23 cellular contexts compared by ENCODE assay signal in genomic region chr10:88898727-88899126, GRCh38. TPM values are rescaled to one million over a fixed set of nuclear protein-coding genes. Genes with fewer than 3 reads are reported as not detected.
DNase-seq lines count a peak whose midpoint lies in the region; ATAC-seq, FAIRE-seq and TF ChIP-seq lines count a peak whose summit lies in the region.
"Had no signal": no experiment of that assay in that cellular context is flagged by ENCODE, and none has a peak within 500 bp of the region (broad histone marks: within the 10 kb centered on the region; RNA-seq: fewer than 3 reads in every experiment).

No MANE protein-coding gene starts in this region.

- RAD21 ChIA-PET in GM12878 (lab: Charles Lee; ENCODE audit: unreplicated experiment), result interaction anchor here (0.6 to 7.9 kb wide), 6 partner anchors 11 to 118 kb away, joined by 3 to 249 read pairs (median 66); partner anchors contain the start of gene FAS

- H4K20me1 ChIP-seq in Karpas-422 (ENCODE audit: insufficient read depth, low read depth, low read length), result no peaks in the 10 kb centered on the region
- no peaks in the 10 kb centered on the region for H4K20me1 ChIP-seq in GM12878 (ENCODE audit: control insufficient read depth, insufficient read depth)

- H3K9me3 Mint-ChIP-seq in activated naive CD4-positive, alpha-beta T cell treated with anti-CD3 and anti-CD28 coated beads, Interleukin-2, amount 50 U/mL, for 24 hours, result no peaks in the 10 kb centered on the region
- peaks cover 0 to 9% of the 10 kb centered on the region in 2 donors for H3K9me3 Mint-ChIP-seq in activated naive CD4-positive, alpha-beta T cell treated with anti-CD3 and anti-CD28 coated beads, Interleukin-2, amount 50 U/mL, for 72 hours
- H3K9me3 Mint-ChIP-seq in nephron progenitor cell, result no peaks in the 10 kb centered on the region
- H3K9me3 Mint-ChIP-seq: natural killer cell had no signal

- intact Hi-C loops in GM12878 (cut with micrococcal nuclease; ENCODE audit: unreplicated experiment), result loop anchor here (1.0 kb wide), 1 partner anchor 10 kb away; no protein-coding TSS in a partner anchor

- H3K4me3 ChIP-seq in Karpas-422 (ENCODE audit: low read length) (no peak overlapping the region), GM12878 (peak overlapping the region; percentile 51), subcutaneous abdominal adipose tissue (ENCODE audit: low read depth in 1 of 5, low read length in 5 of 5) (no peak overlapping the region)
- H3K4me3 ChIP-seq: cardiac muscle cell, gastroesophageal sphincter, sigmoid colon had no signal

- POLR2A ChIA-PET in GM12878 (lab: Charles Lee), result interaction anchor here (0.9 to 6.3 kb wide), 4 partner anchors 12 to 95 kb away, joined by 3 to 248 read pairs (median 3); no protein-coding TSS in a partner anchor

- H3K27me3 ChIP-seq in Karpas-422 (ENCODE audit: low read length) (no peaks in the 10 kb centered on the region), GM12878 (replicated peaks in 1 of 2; ENCODE audit: control insufficient read depth in 2 of 2, insufficient read depth in 2 of 2, low read length in 1 of 2) (no peaks in the 10 kb centered on the region), subcutaneous abdominal adipose tissue (ENCODE audit: control insufficient read depth in 5 of 5, insufficient read depth in 4 of 5, low read length in 5 of 5) (no peaks in the 10 kb centered on the region)
- H3K27me3 ChIP-seq: cardiac muscle cell, gastroesophageal sphincter, sigmoid colon had no signal

- H3K27ac ChIP-seq in Karpas-422 (ENCODE audit: low read length) (peak overlapping the region; percentile 15; the same call in 1 of the 2 replicates), GM12878 (ENCODE audit: control insufficient read depth, insufficient read depth) (peak overlapping the region; percentile 84), subcutaneous abdominal adipose tissue (ENCODE audit: low read depth, low read length) (peak overlapping the region; percentile 87)
- H3K27ac ChIP-seq: cardiac muscle cell, gastroesophageal sphincter, parathyroid adenoma, WERI-Rb-1 had no signal

- 3% methylated on average over 3 of the region's 3 CpGs for WGBS in GM12878 (ENCODE audit: insufficient coverage, insufficient replicate concordance, low lambda C conversion rate, missing lambda C conversion rate)

- no peaks in the 10 kb centered on the region for H3K9me2 ChIP-seq in Karpas-422 (replicated peaks; ENCODE audit: insufficient read depth, low read length)

- no peak for DNase-seq in activated naive CD4-positive, alpha-beta T cell treated with anti-CD3 and anti-CD28 coated beads, Interleukin-2, amount 50 U/mL, for 72 hours (ENCODE audit: low spot score in 2 of 2)
- no peak for DNase-seq in Karpas-422
- DNase-seq in GM12878 (ENCODE audit: low read depth, low spot score), result no peak
- no peak for DNase-seq in RKO (ENCODE audit: low spot score)
- no peak for DNase-seq in nephron progenitor cell
- DNase-seq: activated effector memory CD4-positive, alpha-beta T cell treated with Interleukin-2 at 50 U/mL for 16 hours; amniotic stem cell; C1 segment of cervical spinal cord; natural killer cell; NCI-H1105 treated with DMSO at 0.1 percent for 48 hours; NCI-H2081 treated with DMSO at 0.1 percent for 48 hours; NCI-H524 treated with DMSO at 0.1 percent for 48 hours; SHP77; sigmoid colon; stimulated activated CD4-positive, alpha-beta T cell treated with anti-CD3 and anti-CD28 coated beads, Interleukin-1b, Interleukin-23, amount 100 ng/mL, for 48 hours; WERI-Rb-1 had no signal

- H3K4me2 ChIP-seq in Karpas-422 (ENCODE audit: low read depth, low read length, poor library complexity, severe bottlenecking) (no peak overlapping the region), GM12878 (ENCODE audit: control insufficient read depth, insufficient read depth) (peak overlapping the region; percentile 96)

- CTCF ChIA-PET in GM12878 (lab: Yijun Ruan, JAX), result interaction anchor here (0.9 to 6.6 kb wide), 9 partner anchors 8 to 316 kb away, joined by 3 to 116 read pairs (median 5); partner anchors contain the start of gene FAS

- no peak for FAIRE-seq in GM12878 (lab: Jason Lieb, UNC)
- FAIRE-seq: urothelium cell line had no signal

- H3K27ac Mint-ChIP-seq in activated naive CD4-positive, alpha-beta T cell treated with anti-CD3 and anti-CD28 coated beads, Interleukin-2, amount 50 U/mL, for 24 hours, result peak overlapping the region; percentile 76
- H3K27ac Mint-ChIP-seq in activated naive CD4-positive, alpha-beta T cell treated with anti-CD3 and anti-CD28 coated beads, Interleukin-2, amount 50 U/mL, for 72 hours, result no peak overlapping the region
- no peak overlapping the region for H3K27ac Mint-ChIP-seq in nephron progenitor cell
- H3K27ac Mint-ChIP-seq: natural killer cell had no signal

- ATAC-seq in activated naive CD4-positive, alpha-beta T cell treated with anti-CD3 and anti-CD28 coated beads, Interleukin-2, amount 50 U/mL, for 72 hours, result no peak
- ATAC-seq in GM12878 (peak; percentile 11), GM21786 (IDR thresholded peaks at IDR 0.05; ENCODE audit: unreplicated experiment) (no peak)
- ATAC-seq: gastroesophageal sphincter, natural killer cell had no signal

- in situ Hi-C loops in GM12878 (cut with MboI), result no loop called here

- SMC1A ChIA-PET in GM12878 (lab: Charles Lee; ENCODE audit: uncharacterized antibody, unreplicated experiment), result interaction anchor here (2.0 to 8.4 kb wide), 6 partner anchors 9 to 65 kb away, joined by 6 to 329 read pairs (median 46); no protein-coding TSS in a partner anchor

- peaks cover 62% of the 10 kb centered on the region for H3K4me1 ChIP-seq in Karpas-422 (ENCODE audit: low read length)
- peaks cover 52% of the 10 kb centered on the region for H3K4me1 ChIP-seq in GM12878 (ENCODE audit: control insufficient read depth, insufficient read depth, low read length)
- H3K4me1 ChIP-seq in subcutaneous abdominal adipose tissue (ENCODE audit: control insufficient read depth in 5 of 5, insufficient read depth in 5 of 5, low read length in 5 of 5), result peaks cover 4 to 58% (median 39%) of the 10 kb centered on the region in 5 donors

- H3K36me3 ChIP-seq in Karpas-422 (ENCODE audit: insufficient read depth, low read length) (peaks cover 4% of the 10 kb centered on the region; the same call in 1 of the 2 replicates), GM12878 (ENCODE audit: control insufficient read depth in 2 of 2, insufficient read depth in 2 of 2, low read length in 1 of 2) (0 out of 4 replicates have a peak, but pooled peaks cover 0 to 4% of the 10 kb centered on the region in 2 experiments), subcutaneous abdominal adipose tissue (ENCODE audit: control insufficient read depth in 5 of 5, insufficient read depth in 5 of 5, low read length in 5 of 5) (peaks cover 0 to 10% (median 4%) of the 10 kb centered on the region in 5 donors)
- H3K36me3 ChIP-seq: cardiac muscle cell, gastroesophageal sphincter, sigmoid colon had no signal

- TF ChIP-seq EP300 in GM12878 (IDR thresholded peaks at IDR 0.05; ENCODE audit: borderline replicate concordance in 1 of 2, control insufficient read depth in 1 of 2, low read depth in 2 of 2, low read length in 2 of 2), result no peak

- no peak for TF ChIP-seq RAD21 in GM12878 (IDR thresholded peaks at IDR 0.05; ENCODE audit: insufficient read depth, low read depth, low read length)

- TF ChIP-seq CTCF in GM12878 (IDR thresholded peaks at IDR 0.05 in 2 of 3, conservative IDR thresholded peaks at IDR 0.05 in 1 of 3; ENCODE audit: control insufficient read depth in 2 of 3, extremely low read depth in 1 of 3, insufficient read depth in 1 of 3, low read depth in 3 of 3, low read length in 3 of 3) (no peak), nephron progenitor cell (IDR thresholded peaks at IDR 0.05) (no peak)

- BruUV-seq in GM12878 (replicated peaks; lab: Mats Ljungman, UMichigan), result no TSS peak

- peaks cover 15% of the 10 kb centered on the region for H3K36me3 Mint-ChIP-seq in activated naive CD4-positive, alpha-beta T cell treated with anti-CD3 and anti-CD28 coated beads, Interleukin-2, amount 50 U/mL, for 24 hours
- H3K36me3 Mint-ChIP-seq in activated naive CD4-positive, alpha-beta T cell treated with anti-CD3 and anti-CD28 coated beads, Interleukin-2, amount 50 U/mL, for 72 hours, result peaks cover 12 to 47% of the 10 kb centered on the region in 2 donors
- H3K36me3 Mint-ChIP-seq in nephron progenitor cell (ENCODE audit: low read depth), result no peaks in the 10 kb centered on the region

- H3K4me1 Mint-ChIP-seq in activated naive CD4-positive, alpha-beta T cell treated with anti-CD3 and anti-CD28 coated beads, Interleukin-2, amount 50 U/mL, for 24 hours, result peaks cover 78% of the 10 kb centered on the region
- H3K4me1 Mint-ChIP-seq in nephron progenitor cell, result peaks cover 14% of the 10 kb centered on the region

- H3K9ac ChIP-seq in Karpas-422 (ENCODE audit: low read length) (no peak overlapping the region), GM12878 (ENCODE audit: control insufficient read depth, insufficient read depth, low read length) (peak overlapping the region; percentile 51), subcutaneous abdominal adipose tissue (ENCODE audit: low read length in 5 of 5) (no peak overlapping the region)
- H3K9ac ChIP-seq: parathyroid adenoma had no signal

- no peak overlapping the region for H3K4me3 Mint-ChIP-seq in activated naive CD4-positive, alpha-beta T cell treated with anti-CD3 and anti-CD28 coated beads, Interleukin-2, amount 50 U/mL, for 24 hours
- H3K4me3 Mint-ChIP-seq in nephron progenitor cell, result no peak overlapping the region
- H3K4me3 Mint-ChIP-seq: natural killer cell had no signal

- peak; percentile 35; the same call in 1 of the 2 replicates for TF ChIP-seq POLR2A in GM12878 (IDR thresholded peaks at IDR 0.05; ENCODE audit: low read depth, low read length)

- peaks cover 69% of the 10 kb centered on the region for H3K79me2 ChIP-seq in Karpas-422 (ENCODE audit: low read length)
- H3K79me2 ChIP-seq in GM12878 (ENCODE audit: control insufficient read depth, insufficient read depth, low read length), result peaks cover 65% of the 10 kb centered on the region
- H3K79me2 ChIP-seq: parathyroid adenoma had no signal

- H2AFZ ChIP-seq in Karpas-422 (ENCODE audit: low read length) (no peak overlapping the region), GM12878 (ENCODE audit: control insufficient read depth, low read depth, low read length) (peak overlapping the region; percentile 72)
- H2AFZ ChIP-seq: parathyroid adenoma had no signal

- H3K9me3 ChIP-seq in Karpas-422 (ENCODE audit: low read length) (no peaks in the 10 kb centered on the region), GM12878 (replicated peaks; ENCODE audit: control insufficient read depth, insufficient read depth, low read length) (no peaks in the 10 kb centered on the region), subcutaneous abdominal adipose tissue (ENCODE audit: control insufficient read depth in 5 of 5, low read length in 5 of 5) (no peaks in the 10 kb centered on the region)
- H3K9me3 ChIP-seq: gastroesophageal sphincter, sigmoid colon had no signal

- H3K27me3 Mint-ChIP-seq in activated naive CD4-positive, alpha-beta T cell treated with anti-CD3 and anti-CD28 coated beads, Interleukin-2, amount 50 U/mL, for 24 hours, result no peaks in the 10 kb centered on the region
- H3K27me3 Mint-ChIP-seq in nephron progenitor cell (ENCODE audit: low read depth, poor library complexity), result peaks cover 6% of the 10 kb centered on the region

RNA-seq across cellular contexts. Expression of gene STAMBPL1, which starts 18.7 kb away (rescaled TPM):
- total RNA-seq in activated naive CD4-positive, alpha-beta T cell treated with anti-CD3 and anti-CD28 coated beads, Interleukin-2, amount 50 U/mL, for 72 hours, result 10 to 100 TPM; 15.7 to 57.0 TPM
- 38.5 and 44.8 TPM in 2 replicates for total RNA-seq in Karpas-422 (2014; rRNA removed; shearing (Covaris generic); ENCODE audit: low replicate concordance)
- 253 and 256 TPM in 2 replicates for total RNA-seq in GM12878 (2013; cell fraction: nucleolus; rRNA removed)
- total RNA-seq in GM12878 (2014; rRNA removed), result 44.1 and 48.9 TPM in 2 replicates
- 28.8 and 29.0 TPM in 2 replicates for total RNA-seq in GM12878 (2014; rRNA removed; fragmentation: Illumina TruSeq; extraction: Trizol)
- total RNA-seq in GM12878 (2021), result 24.8 and 26.3 TPM in 2 replicates
- polyA plus RNA-seq in GM12878 (2011; ENCODE audit: low read depth), result 5.7 TPM
- 42.1 and 55.8 TPM in 2 replicates for polyA plus RNA-seq in GM12878 (2011; rRNA removed)
- polyA plus RNA-seq in GM12878 (2011; cell fraction: cytosol; rRNA removed), result 24.9 and 36.8 TPM in 2 replicates
- 48.4 and 51.8 TPM in 2 replicates for polyA plus RNA-seq in GM12878 (2011; cell fraction: nucleus; rRNA removed)
- 9.4 and 15.2 TPM in 2 replicates for polyA plus RNA-seq in GM12878 (2012)
- polyA plus RNA-seq in GM12878 (2014; fragmentation: Illumina TruSeq; extraction: Trizol), result 24.5 and 29.6 TPM in 2 replicates
- polyA plus RNA-seq in GM12878 (2014; fragmentation: Nextera tagmentation; extraction: Ambion mirVana), result 10 to 100 TPM in 1 of 2 experiments, 1 to 10 TPM in 1; 7.5 to 13.0 TPM
- polyA plus RNA-seq in GM12878 (2014; rRNA removed), result 21.2 and 29.6 TPM in 2 replicates
- 10 to 100 TPM; 21.0 to 21.5 TPM for polyA plus RNA-seq in GM12878 (2016; fragmentation: Nextera tagmentation; extraction: Ambion mirVana)
- polyA minus RNA-seq in GM12878 (2011; rRNA and poly(A)+ RNA removed), result 28.0 and 32.3 TPM in 2 replicates
- 9.8 and 14.3 TPM in 2 replicates for polyA minus RNA-seq in GM12878 (2011; cell fraction: cytosol; rRNA and poly(A)+ RNA removed)
- 60.7 and 118 TPM in 2 replicates for polyA minus RNA-seq in GM12878 (2011; cell fraction: nucleus; rRNA and poly(A)+ RNA removed)

RNA-seq across cellular contexts. Expression of gene ANKRD22, which starts 47.1 kb away (rescaled TPM):
- total RNA-seq in activated naive CD4-positive, alpha-beta T cell treated with anti-CD3 and anti-CD28 coated beads, Interleukin-2, amount 50 U/mL, for 72 hours, result under 1 TPM; 0.18 to 0.78 TPM
- total RNA-seq in Karpas-422 (2014; rRNA removed; shearing (Covaris generic); ENCODE audit: low replicate concordance), result not detected in 2 replicates
- not detected in 2 replicates for total RNA-seq in GM12878 (2013; cell fraction: nucleolus; rRNA removed)
- total RNA-seq in GM12878 (2014; rRNA removed) (0.54 and 0.62 TPM in 2 replicates), GM12878 (2014; rRNA removed; fragmentation: Illumina TruSeq; extraction: Trizol) (0.51 and 0.98 TPM in 2 replicates), GM12878 (2021) (0.48 and 0.56 TPM in 2 replicates)
- 0.16 TPM for polyA plus RNA-seq in GM12878 (2011; ENCODE audit: low read depth)
- polyA plus RNA-seq in GM12878 (2011; rRNA removed) (0.52 and 0.59 TPM in 2 replicates), GM12878 (2014; fragmentation: Illumina TruSeq; extraction: Trizol) (0.95 and 1.1 TPM in 2 replicates), GM12878 (2014; fragmentation: Nextera tagmentation; extraction: Ambion mirVana) (1 to 10 TPM in 1 of 2 experiments, under 1 TPM in 1; 0.92 to 1.3 TPM), GM12878 (2014; rRNA removed) (0.59 and 0.96 TPM in 2 replicates), GM12878 (2016; fragmentation: Nextera tagmentation; extraction: Ambion mirVana) (under 1 TPM; 0.30 to 0.79 TPM)
- polyA plus RNA-seq in GM12878 (2011; cell fraction: cytosol; rRNA removed), result 0.17 and 0.22 TPM in 2 replicates
- 0.16 TPM in 1 of 2 replicates, not detected in the other for polyA plus RNA-seq in GM12878 (2011; cell fraction: nucleus; rRNA removed)
- 0.08 and 0.16 TPM in 2 replicates for polyA plus RNA-seq in GM12878 (2012)
- 0.15 TPM in 1 of 2 replicates, not detected in the other for polyA minus RNA-seq in GM12878 (2011; rRNA and poly(A)+ RNA removed)
- not detected in 2 replicates for polyA minus RNA-seq in GM12878 (2011; cell fraction: cytosol; rRNA and poly(A)+ RNA removed)
- not detected in 2 replicates for polyA minus RNA-seq in GM12878 (2011; cell fraction: nucleus; rRNA and poly(A)+ RNA removed)
- total RNA-seq: cardiac muscle cell, natural killer cell, sigmoid colon had no signal
- polyA plus RNA-seq: cardiac muscle cell had no signal

RNA-seq across cellular contexts. Expression of gene ACTA2, which starts 53.8 kb away (rescaled TPM):
- 10 to 100 TPM in 1 of 2 donors, 1 to 10 TPM in 1; 3.6 to 10.6 TPM for total RNA-seq in activated naive CD4-positive, alpha-beta T cell treated with anti-CD3 and anti-CD28 coated beads, Interleukin-2, amount 50 U/mL, for 72 hours
- 0.61 and 1.3 TPM in 2 replicates for total RNA-seq in Karpas-422 (2014; rRNA removed; shearing (Covaris generic); ENCODE audit: low replicate concordance)
- total RNA-seq in GM12878 (2013; cell fraction: nucleolus; rRNA removed), result 23.9 and 26.3 TPM in 2 replicates
- total RNA-seq in GM12878 (2014; rRNA removed), result 25.3 and 32.5 TPM in 2 replicates
- total RNA-seq in GM12878 (2014; rRNA removed; fragmentation: Illumina TruSeq; extraction: Trizol), result 19.1 and 19.7 TPM in 2 replicates
- 38.4 and 39.2 TPM in 2 replicates for total RNA-seq in GM12878 (2021)
- 43.4 TPM for polyA plus RNA-seq in GM12878 (2011; ENCODE audit: low read depth)
- 18.1 and 32.2 TPM in 2 replicates for polyA plus RNA-seq in GM12878 (2011; rRNA removed)
- 54.6 and 70.4 TPM in 2 replicates for polyA plus RNA-seq in GM12878 (2011; cell fraction: cytosol; rRNA removed)
- polyA plus RNA-seq in GM12878 (2011; cell fraction: nucleus; rRNA removed), result 40.9 and 41.4 TPM in 2 replicates
- polyA plus RNA-seq in GM12878 (2012), result 45.7 and 60.9 TPM in 2 replicates
- 39.5 and 39.9 TPM in 2 replicates for polyA plus RNA-seq in GM12878 (2014; fragmentation: Illumina TruSeq; extraction: Trizol)
- 10 to 100 TPM in 1 of 2 experiments, 1 to 10 TPM in 1; 7.4 to 11.6 TPM for polyA plus RNA-seq in GM12878 (2014; fragmentation: Nextera tagmentation; extraction: Ambion mirVana)
- polyA plus RNA-seq in GM12878 (2014; rRNA removed), result 23.9 and 32.0 TPM in 2 replicates
- polyA plus RNA-seq in GM12878 (2016; fragmentation: Nextera tagmentation; extraction: Ambion mirVana), result 10 to 100 TPM; 75.4 to 78.2 TPM
- 44.8 and 58.0 TPM in 2 replicates for polyA minus RNA-seq in GM12878 (2011; rRNA and poly(A)+ RNA removed)
- polyA minus RNA-seq in GM12878 (2011; cell fraction: cytosol; rRNA and poly(A)+ RNA removed), result 28.2 and 29.3 TPM in 2 replicates
- 19.0 and 37.1 TPM in 2 replicates for polyA minus RNA-seq in GM12878 (2011; cell fraction: nucleus; rRNA and poly(A)+ RNA removed)

Comparison
In these comparisons a context has a peak if more than half of its experiments do, and no peak if none do; other contexts are left out.
1. H3K27ac ChIP-seq: peak in every context shown above with its lines; median percentile 87 in subcutaneous abdominal adipose tissue; 84 in GM12878; 15 in Karpas-422.